Comparison of ENCODE assay signal across 17 cellular contexts in genomic region chr7:88452648-88453047, GRCh38.
A peak's percentile ranks its signal among the peaks of the same experiment; 100 is the strongest.
DNase-seq lines count a peak whose midpoint lies in the region; ATAC-seq and TF ChIP-seq lines count a peak whose summit lies in the region.
"Had no signal": no experiment of that assay in that cellular context is flagged by ENCODE, and none has a peak within 500 bp of the region (broad histone marks: within the 10 kb centered on the region; RNA-seq: fewer than 3 reads in every experiment).

No MANE protein-coding gene starts in this region.

- no peaks in the 10 kb centered on the region for H3K27me3 ChIP-seq in adrenal gland

- TF ChIP-seq CTCF in nephron progenitor cell (IDR thresholded peaks at IDR 0.05), result no peak
- TF ChIP-seq CTCF in adrenal gland (IDR thresholded peaks at IDR 0.05), result no peak

- TF ChIP-seq POLR2A in adrenal gland (IDR thresholded peaks at IDR 0.05), result no peak

- no peak overlapping the region for H3K4me3 ChIP-seq in adrenal gland

- H3K4me1 Mint-ChIP-seq in nephron progenitor cell, result peaks cover 23% of the 10 kb centered on the region

- H3K4me1 ChIP-seq in adrenal gland (replicated peaks in 1 of 2), result no peaks in the 10 kb centered on the region
- H3K4me1 ChIP-seq: Caco-2 had no signal

- H3K9me3 Mint-ChIP-seq in nephron progenitor cell, result no peaks in the 10 kb centered on the region

- no peak overlapping the region for H3K27ac ChIP-seq in adrenal gland

- no peak overlapping the region for H3K4me3 Mint-ChIP-seq in nephron progenitor cell

- no peaks in the 10 kb centered on the region for H3K27me3 Mint-ChIP-seq in nephron progenitor cell (ENCODE audit: low read depth, poor library complexity)

- no peaks in the 10 kb centered on the region for H3K36me3 Mint-ChIP-seq in nephron progenitor cell (ENCODE audit: low read depth)

- intact Hi-C loops in adrenal gland (cut with DNase I), result no loop called here

- peak overlapping the region; percentile 8 for H3K27ac Mint-ChIP-seq in nephron progenitor cell

- peak; percentile 77 for DNase-seq in NCI-H69 (lab: John Stamatoyannopoulos, UW)
- no peak for DNase-seq in nephron progenitor cell
- DNase-seq in adrenal gland, result no peak
- DNase-seq: AML-193, Caco-2, GF-D8, IMR-90, MV-4-11, NCI-H1694 treated with DMSO at 0.1 percent for 48 hours, NCI-H748 treated with DMSO at 0.1 percent for 48 hours had no signal

- no peaks in the 10 kb centered on the region for H3K9me3 ChIP-seq in adrenal gland (replicated peaks in 1 of 3)
- H3K9me3 ChIP-seq: Caco-2 had no signal

- ATAC-seq in GM18867 (IDR thresholded peaks at IDR 0.05; ENCODE audit: unreplicated experiment) (peak; percentile 64), HG02759 (IDR thresholded peaks at IDR 0.05; ENCODE audit: unreplicated experiment) (peak; percentile 43), GM18858 (IDR thresholded peaks at IDR 0.05; ENCODE audit: unreplicated experiment) (no peak), HG03045 (IDR thresholded peaks at IDR 0.05; ENCODE audit: unreplicated experiment) (no peak)
- ATAC-seq: Panc1, Right ventricle myocardium inferior, SK-N-SH treated with all-trans-retinoic acid at 6 μM for 48 hours had no signal

- WGBS in adrenal gland, 4 donors, result 83 to 85% (median 84%) methylated on average over 3 of the region's 3 CpGs

- no peaks in the 10 kb centered on the region for H3K36me3 ChIP-seq in adrenal gland (replicated peaks in 1 of 2)

Comparison
In these comparisons a context has a peak if more than half of its experiments do, and no peak if none do; other contexts are left out.
1. ATAC-seq: peak in GM18867 (single experiment) and HG02759 (single experiment); none in GM18858 (single experiment) and HG03045 (single experiment).